ENCODE assay signal across 15 cellular contexts in genomic region chr17:40858667-40859066, GRCh38. TPM values are rescaled to one million over a fixed set of nuclear protein-coding genes. Genes with fewer than 3 reads are reported as not detected.
"Had no signal": no experiment of that assay in that cellular context is flagged by ENCODE, and none has a peak within 500 bp of the region (broad histone marks: within the 10 kb centered on the region; RNA-seq: fewer than 3 reads in every experiment).

No MANE protein-coding gene starts in this region.

RNA-seq across cellular contexts. Expression of gene KRT12, which starts 8.4 kb away (rescaled TPM):
- total RNA-seq: activated CD4-positive, alpha-beta memory T cell treated with anti-CD3 and anti-CD28 coated beads, Interleukin-2, amount 10 ng/mL, durations not matched to agents 7 days and 5 days; activated CD4-positive, alpha-beta T cell treated with anti-CD3 and anti-CD28 coated beads, Interleukin-2, amount 10 ng/mL, durations not matched to agents 7 days and 5 days; activated T-cell treated with anti-CD3 and anti-CD28 coated beads, Interleukin-2, amount 50 U/mL, for 72 hours; astrocyte; bronchial epithelial cell; cardiac septum; cerebellum; endodermal cell; esophagus muscularis mucosa; foreskin keratinocyte; gastrocnemius medialis; T-helper 2 cell treated with Interferon-gamma antibody and Interleukin-4, amounts not matched to agents 100 ng/mL and 5 ng/mL, for 36 hours; WTC11 had no signal

RNA-seq across cellular contexts. Expression of gene KRT20, which starts 26.4 kb away (rescaled TPM):
- total RNA-seq: activated CD4-positive, alpha-beta memory T cell treated with anti-CD3 and anti-CD28 coated beads, Interleukin-2, amount 10 ng/mL, durations not matched to agents 7 days and 5 days; activated CD4-positive, alpha-beta T cell treated with anti-CD3 and anti-CD28 coated beads, Interleukin-2, amount 10 ng/mL, durations not matched to agents 7 days and 5 days; activated T-cell treated with anti-CD3 and anti-CD28 coated beads, Interleukin-2, amount 50 U/mL, for 72 hours; astrocyte; bronchial epithelial cell; cardiac septum; dorsolateral prefrontal cortex; endodermal cell; foreskin keratinocyte; T-helper 2 cell treated with Interferon-gamma antibody and Interleukin-4, amounts not matched to agents 100 ng/mL and 5 ng/mL, for 36 hours had no signal

RNA-seq across cellular contexts. Expression of gene KRT28, which starts 58.9 kb away (rescaled TPM):
- total RNA-seq: activated CD4-positive, alpha-beta memory T cell treated with anti-CD3 and anti-CD28 coated beads, Interleukin-2, amount 10 ng/mL, durations not matched to agents 7 days and 5 days; activated CD4-positive, alpha-beta T cell treated with anti-CD3 and anti-CD28 coated beads, Interleukin-2, amount 10 ng/mL, durations not matched to agents 7 days and 5 days; activated T-cell treated with anti-CD3 and anti-CD28 coated beads, Interleukin-2, amount 50 U/mL, for 72 hours; astrocyte; bronchial epithelial cell; cardiac septum; cerebellum; dorsolateral prefrontal cortex; endodermal cell; esophagus muscularis mucosa; foreskin keratinocyte; gastrocnemius medialis; T-cell; T-helper 2 cell treated with Interferon-gamma antibody and Interleukin-4, amounts not matched to agents 100 ng/mL and 5 ng/mL, for 36 hours; WTC11 had no signal
